Comparison of ENCODE assay signal across 27 cellular contexts in genomic region chr1:211529453-211529852, GRCh38. TPM values are rescaled to one million over a fixed set of nuclear protein-coding genes. Genes with fewer than 3 reads are reported as not detected.
DNase-seq lines count a peak whose midpoint lies in the region; ATAC-seq and TF ChIP-seq lines count a peak whose summit lies in the region.
"Had no signal": no experiment of that assay in that cellular context is flagged by ENCODE, and none has a peak within 500 bp of the region (broad histone marks: within the 10 kb centered on the region; RNA-seq: fewer than 3 reads in every experiment).

No MANE protein-coding gene starts in this region.

- intact Hi-C loops in left colon (cut with DNase I, micrococcal nuclease), result no loop called here

- DNase-seq in COLO829 (ENCODE audit: low spot score) (peak; percentile 29), anterior cingulate cortex (lab: John Stamatoyannopoulos, UW) (peak in 40 of 58 donors; percentile 6 to 85 (median 36)), fibroblast of mammary gland (ENCODE audit: low read depth) (peak; percentile 15), occipital lobe (lab: John Stamatoyannopoulos, UW) (peak; percentile 70), mucosa of gallbladder (ENCODE audit: low spot score) (no peak), NCI-H2081 treated with DMSO at 0.1 percent for 48 hours (lab: John Stamatoyannopoulos, UW) (no peak), left colon (no peak)
- no peak for DNase-seq in activated CD4-positive, alpha-beta T cell treated with anti-CD3 and anti-CD28 coated beads for 48 hours
- DNase-seq: activated CD4-positive, alpha-beta T cell treated with anti-CD3 and anti-CD28 coated beads for 1 hour; activated CD8-positive, alpha-beta T cell treated with anti-CD3 and anti-CD28 coated beads, Interleukin-2, amount 10 ng/mL, durations not matched to agents 7 days and 5 days; activated T-cell treated with anti-CD3 and anti-CD28 coated beads, Interleukin-2, amount 50 U/mL, for 1 hour; colonic mucosa; DMS79 treated with DMSO at 0.1 percent for 48 hours; HCEC 1CT; naive thymus-derived CD4-positive, alpha-beta T cell; NCI-H1694; NCI-H524 treated with DMSO at 0.1 percent for 48 hours; NK-92 treated with Interleukin-12 subunit alpha and Interleukin-12 subunit beta, amount 100 ng/mL, for 24 hours; right cardiac atrium; stimulated activated CD4-positive, alpha-beta T cell treated with anti-CD3 and anti-CD28 coated beads, Interleukin-4, amount 100 ng/mL, for 1 hour; stimulated activated naive B cell treated with anti-CD40 and anti-IgM and Interleukin-4, amounts not matched to agents 10 μg/mL and 1 μg/mL and 100 μg/mL, for 72 hours; T-helper 1 cell had no signal

- no peak for ATAC-seq in left colon
- ATAC-seq: activated CD8-positive, alpha-beta T cell treated with anti-CD3 and anti-CD28 coated beads, Interleukin-2, amount 10 ng/mL, durations not matched to agents 7 days and 5 days; naive thymus-derived CD4-positive, alpha-beta T cell; stimulated activated naive B cell treated with anti-CD40 and anti-IgM and Interleukin-4, amounts not matched to agents 10 μg/mL and 1 μg/mL and 100 μg/mL, for 72 hours had no signal

- no peak overlapping the region for H3K4me3 ChIP-seq in fibroblast of mammary gland (ENCODE audit: control insufficient read depth, low read depth, low read length)
- H3K4me3 ChIP-seq: colonic mucosa had no signal

- TF ChIP-seq CTCF in fibroblast of mammary gland (conservative IDR thresholded peaks at IDR 0.05; ENCODE audit: control insufficient read depth, insufficient read depth, low read depth, low read length), result no peak

RNA-seq across cellular contexts. Expression of gene RD3, which starts 37.5 kb away (rescaled TPM):
- total RNA-seq in occipital lobe (not detected), mucosa of gallbladder (0.17 TPM), left colon (not detected)
- total RNA-seq: activated CD8-positive, alpha-beta T cell treated with anti-CD3 and anti-CD28 coated beads, Interleukin-2, amount 10 ng/mL, durations not matched to agents 7 days and 5 days; kidney epithelial cell; naive thymus-derived CD4-positive, alpha-beta T cell; osteocyte; RPMI7951; SK-MEL-5; temporal lobe had no signal

RNA-seq across cellular contexts. Expression of gene SLC30A1, which starts 49.5 kb away (rescaled TPM):
- total RNA-seq in occipital lobe (21.8 TPM), mucosa of gallbladder (28.1 TPM), left colon (10 to 100 TPM; 16.6 to 33.1 TPM)

Comparison
In these comparisons a context has a peak if more than half of its experiments do, and no peak if none do; other contexts are left out.
1. DNase-seq: peak in COLO829 (single experiment), anterior cingulate cortex (40 of 58), fibroblast of mammary gland (single experiment) and occipital lobe (single experiment); none in mucosa of gallbladder (single experiment), activated CD4-positive, alpha-beta T cell treated with anti-CD3 and anti-CD28 coated beads for 48 hours (single experiment), NCI-H2081 treated with DMSO at 0.1 percent for 48 hours (single experiment) and left colon (0 of 2).